In genomic region chrX:3010532-3010931, GRCh38 we compare ENCODE assay signal across 37 cellular contexts. TPM values are rescaled to one million over a fixed set of nuclear protein-coding genes. Genes with fewer than 3 reads are reported as not detected.
"Had no signal": no experiment of that assay in that cellular context is flagged by ENCODE, and none has a peak within 500 bp of the region (broad histone marks: within the 10 kb centered on the region; RNA-seq: fewer than 3 reads in every experiment).

No MANE protein-coding gene starts in this region.

- ATAC-seq: activated CD4-positive, alpha-beta T cell treated with anti-CD3 and anti-CD28 coated beads for 36 hours; activated CD8-positive, alpha-beta memory T cell treated with anti-CD3 and anti-CD28 coated beads, Interleukin-2, amount 10 ng/mL, durations not matched to agents 7 days and 5 days; activated CD8-positive, alpha-beta T cell treated with anti-CD3 and anti-CD28 coated beads, Interleukin-2, amount 10 ng/mL, durations not matched to agents 7 days and 5 days; activated naive CD4-positive, alpha-beta T cell treated with anti-CD3 and anti-CD28 coated beads, Interleukin-2, amount 50 U/mL, for 72 hours had no signal

- H3K27me3 Mint-ChIP-seq: activated CD4-positive, alpha-beta memory T cell treated with anti-CD3 and anti-CD28 coated beads, Interleukin-2, amount 10 ng/mL, durations not matched to agents 7 days and 5 days; activated CD4-positive, alpha-beta T cell treated with anti-CD3 and anti-CD28 coated beads for 36 hours; activated CD4-positive, alpha-beta T cell treated with anti-CD3 and anti-CD28 coated beads, Interleukin-2, amount 10 ng/mL, durations not matched to agents 7 days and 5 days; activated CD8-positive, alpha-beta memory T cell treated with anti-CD3 and anti-CD28 coated beads, Interleukin-2, amount 10 ng/mL, durations not matched to agents 7 days and 5 days had no signal

- FAIRE-seq: bronchial epithelial cell, TTC549 had no signal

- H3K4me3 ChIP-seq: adrenal gland, cardiac muscle cell had no signal

- H3K9me3 Mint-ChIP-seq: central memory CD8-positive, alpha-beta T cell had no signal

- H3K27ac Mint-ChIP-seq: activated B cell treated with CpG ODN at 0.5 μM for 24 hours; activated CD4-positive, alpha-beta memory T cell treated with anti-CD3 and anti-CD28 coated beads, Interleukin-2, amount 10 ng/mL, durations not matched to agents 7 days and 5 days; activated CD4-positive, alpha-beta T cell treated with anti-CD3 and anti-CD28 coated beads for 36 hours; activated CD4-positive, alpha-beta T cell treated with anti-CD3 and anti-CD28 coated beads, Interleukin-2, amount 10 ng/mL, durations not matched to agents 7 days and 5 days; activated CD8-positive, alpha-beta memory T cell treated with anti-CD3 and anti-CD28 coated beads, Interleukin-2, amount 10 ng/mL, durations not matched to agents 7 days and 5 days; activated CD8-positive, alpha-beta T cell treated with anti-CD3 and anti-CD28 coated beads, Interleukin-2, amount 10 ng/mL, durations not matched to agents 7 days and 5 days; activated naive CD4-positive, alpha-beta T cell treated with anti-CD3 and anti-CD28 coated beads for 36 hours; activated naive CD4-positive, alpha-beta T cell treated with anti-CD3 and anti-CD28 coated beads, Interleukin-2, amount 50 U/mL, for 72 hours; activated naive CD8-positive, alpha-beta T cell treated with anti-CD3 and anti-CD28 coated beads for 36 hours; activated T-cell treated with anti-CD3 and anti-CD28 coated beads, Interleukin-2, amount 50 U/mL, for 24 hours; activated T-helper 2 cell treated with anti-CD3 and anti-CD28 coated beads, Interferon-gamma antibody, Interleukin-2, Interleukin-4, amounts not matched to agents 10 μg/mL and 5 μg/mL and 100 μg/mL, durations not matched to agents 14 hours and 24 hours and 36 hours; brain; T-helper 1 cell treated with Interleukin-12 subunit alpha and Interleukin-12 subunit beta and Interleukin-4 antibody, amounts not matched to agents 30 μg/mL and 1 μg/mL, for 36 hours; T-helper 2 cell treated with Interferon-gamma antibody and Interleukin-4, amounts not matched to agents 5 μg/mL and 100 μg/mL, for 36 hours had no signal

- DNase-seq: activated B cell treated with CpG ODN at 0.5 μM for 24 hours; activated CD4-positive, alpha-beta memory T cell treated with anti-CD3 and anti-CD28 coated beads, Interleukin-2, amount 10 ng/mL, durations not matched to agents 7 days and 5 days; activated CD4-positive, alpha-beta T cell treated with anti-CD3 and anti-CD28 coated beads for 1 hour; activated CD4-positive, alpha-beta T cell treated with anti-CD3 and anti-CD28 coated beads for 36 hours; activated CD4-positive, alpha-beta T cell treated with anti-CD3 and anti-CD28 coated beads for 48 hours; activated CD4-positive, alpha-beta T cell treated with anti-CD3 and anti-CD28 coated beads, Interleukin-2, amount 10 ng/mL, durations not matched to agents 7 days and 5 days; activated CD4-positive, alpha-beta T cell treated with anti-CD3 and anti-CD28 coated beads, Interleukin-2, amount 50 U/mL, for 48 hours; activated CD8-positive, alpha-beta memory T cell treated with anti-CD3 and anti-CD28 coated beads for 24 hours; activated CD8-positive, alpha-beta memory T cell treated with anti-CD3 and anti-CD28 coated beads, Interleukin-2, amount 10 ng/mL, durations not matched to agents 7 days and 5 days; activated CD8-positive, alpha-beta memory T cell treated with anti-CD3 and anti-CD28 coated beads, Interleukin-2, amount 50 U/mL, for 48 hours; activated CD8-positive, alpha-beta T cell treated with anti-CD3 and anti-CD28 coated beads, Interleukin-2, amount 10 ng/mL, durations not matched to agents 7 days and 5 days; activated effector memory CD4-positive, alpha-beta T cell treated with Interleukin-2 at 50 U/mL for 16 hours; activated gamma-delta T cell; activated naive CD4-positive, alpha-beta T cell treated with anti-CD3 and anti-CD28 coated beads for 36 hours; activated naive CD4-positive, alpha-beta T cell treated with anti-CD3 and anti-CD28 coated beads, Interleukin-2, amount 50 U/mL, for 16 hours; activated naive CD8-positive, alpha-beta T cell treated with anti-CD3 and anti-CD28 coated beads for 36 hours; activated T-cell treated with anti-CD3 and anti-CD28 coated beads, Interleukin-2, amount 50 U/mL, for 24 hours; activated T-cell treated with anti-CD3 and anti-CD28 coated beads, Interleukin-2, amount 50 U/mL, for 48 hours; adrenal gland; amniotic stem cell; aorta; caudate nucleus; cerebellar nuclear complex; T-helper 1 cell; T-helper 2 cell; T-helper 9 cell had no signal

- H3K27me3 ChIP-seq: adrenal gland, cardiac muscle cell had no signal

- H3K9me3 ChIP-seq: adrenal gland had no signal

- H3K36me3 Mint-ChIP-seq: activated CD8-positive, alpha-beta memory T cell treated with anti-CD3 and anti-CD28 coated beads, Interleukin-2, amount 10 ng/mL, durations not matched to agents 7 days and 5 days; activated naive CD8-positive, alpha-beta T cell treated with anti-CD3 and anti-CD28 coated beads for 36 hours; brain had no signal

- H3K4me3 Mint-ChIP-seq: activated B cell treated with CpG ODN at 0.5 μM for 24 hours; activated CD4-positive, alpha-beta memory T cell treated with anti-CD3 and anti-CD28 coated beads, Interleukin-2, amount 10 ng/mL, durations not matched to agents 7 days and 5 days; activated CD4-positive, alpha-beta T cell treated with anti-CD3 and anti-CD28 coated beads for 36 hours; activated CD4-positive, alpha-beta T cell treated with anti-CD3 and anti-CD28 coated beads, Interleukin-2, amount 10 ng/mL, durations not matched to agents 7 days and 5 days; activated CD8-positive, alpha-beta memory T cell treated with anti-CD3 and anti-CD28 coated beads, Interleukin-2, amount 10 ng/mL, durations not matched to agents 7 days and 5 days; activated CD8-positive, alpha-beta T cell treated with anti-CD3 and anti-CD28 coated beads, Interleukin-2, amount 10 ng/mL, durations not matched to agents 7 days and 5 days; activated naive CD4-positive, alpha-beta T cell treated with anti-CD3 and anti-CD28 coated beads for 36 hours; activated naive CD8-positive, alpha-beta T cell treated with anti-CD3 and anti-CD28 coated beads for 36 hours; activated T-cell treated with anti-CD3 and anti-CD28 coated beads, Interleukin-2, amount 50 U/mL, for 24 hours; brain; central memory CD8-positive, alpha-beta T cell; T-helper 1 cell treated with Interleukin-12 subunit alpha and Interleukin-12 subunit beta and Interleukin-4 antibody, amounts not matched to agents 30 μg/mL and 1 μg/mL, for 36 hours; T-helper 2 cell treated with Interferon-gamma antibody and Interleukin-4, amounts not matched to agents 5 μg/mL and 100 μg/mL, for 36 hours had no signal

- H3K4me1 ChIP-seq: adrenal gland had no signal

- H3K4me1 Mint-ChIP-seq: activated B cell treated with CpG ODN at 0.5 μM for 24 hours; activated CD4-positive, alpha-beta memory T cell treated with anti-CD3 and anti-CD28 coated beads, Interleukin-2, amount 10 ng/mL, durations not matched to agents 7 days and 5 days; activated CD4-positive, alpha-beta T cell treated with anti-CD3 and anti-CD28 coated beads for 36 hours; activated CD4-positive, alpha-beta T cell treated with anti-CD3 and anti-CD28 coated beads, Interleukin-2, amount 10 ng/mL, durations not matched to agents 7 days and 5 days; activated CD8-positive, alpha-beta memory T cell treated with anti-CD3 and anti-CD28 coated beads, Interleukin-2, amount 10 ng/mL, durations not matched to agents 7 days and 5 days; activated naive CD8-positive, alpha-beta T cell treated with anti-CD3 and anti-CD28 coated beads for 36 hours; brain; central memory CD8-positive, alpha-beta T cell had no signal

- H3K36me3 ChIP-seq: adrenal gland, cardiac muscle cell had no signal

- H3K27ac ChIP-seq: adrenal gland, cardiac muscle cell, VCaP had no signal

RNA-seq across cellular contexts. Expression of gene ARSH, which starts 4.2 kb away (rescaled TPM):
- total RNA-seq: activated B cell treated with CpG ODN at 0.5 μM for 24 hours; activated CD4-positive, alpha-beta memory T cell treated with anti-CD3 and anti-CD28 coated beads, Interleukin-2, amount 10 ng/mL, durations not matched to agents 7 days and 5 days; activated CD4-positive, alpha-beta T cell treated with anti-CD3 and anti-CD28 coated beads for 36 hours; activated CD4-positive, alpha-beta T cell treated with anti-CD3 and anti-CD28 coated beads, Interleukin-2, amount 10 ng/mL, durations not matched to agents 7 days and 5 days; activated CD8-positive, alpha-beta memory T cell treated with anti-CD3 and anti-CD28 coated beads, Interleukin-2, amount 10 ng/mL, durations not matched to agents 7 days and 5 days; activated CD8-positive, alpha-beta T cell treated with anti-CD3 and anti-CD28 coated beads, Interleukin-2, amount 10 ng/mL, durations not matched to agents 7 days and 5 days; activated naive CD4-positive, alpha-beta T cell treated with anti-CD3 and anti-CD28 coated beads for 36 hours; activated naive CD4-positive, alpha-beta T cell treated with anti-CD3 and anti-CD28 coated beads, Interleukin-2, amount 50 U/mL, for 72 hours; activated naive CD8-positive, alpha-beta T cell treated with anti-CD3 and anti-CD28 coated beads for 36 hours; activated T-helper 2 cell treated with anti-CD3 and anti-CD28 coated beads, Interferon-gamma antibody, Interleukin-2, Interleukin-4, amounts not matched to agents 10 μg/mL and 5 μg/mL and 100 μg/mL, durations not matched to agents 14 hours and 24 hours and 36 hours; adrenal gland; aorta; bronchial epithelial cell; cardiac muscle cell had no signal
- polyA plus RNA-seq: adrenal gland, aorta, cardiac muscle cell had no signal

RNA-seq across cellular contexts. Expression of gene ARSF, which starts 30.7 kb away (rescaled TPM):
- total RNA-seq: activated B cell treated with CpG ODN at 0.5 μM for 24 hours; activated CD4-positive, alpha-beta memory T cell treated with anti-CD3 and anti-CD28 coated beads, Interleukin-2, amount 10 ng/mL, durations not matched to agents 7 days and 5 days; activated CD4-positive, alpha-beta T cell treated with anti-CD3 and anti-CD28 coated beads for 36 hours; activated CD4-positive, alpha-beta T cell treated with anti-CD3 and anti-CD28 coated beads, Interleukin-2, amount 10 ng/mL, durations not matched to agents 7 days and 5 days; activated CD8-positive, alpha-beta memory T cell treated with anti-CD3 and anti-CD28 coated beads, Interleukin-2, amount 10 ng/mL, durations not matched to agents 7 days and 5 days; activated CD8-positive, alpha-beta T cell treated with anti-CD3 and anti-CD28 coated beads, Interleukin-2, amount 10 ng/mL, durations not matched to agents 7 days and 5 days; activated naive CD4-positive, alpha-beta T cell treated with anti-CD3 and anti-CD28 coated beads for 36 hours; activated naive CD4-positive, alpha-beta T cell treated with anti-CD3 and anti-CD28 coated beads, Interleukin-2, amount 50 U/mL, for 72 hours; activated naive CD8-positive, alpha-beta T cell treated with anti-CD3 and anti-CD28 coated beads for 36 hours; activated T-helper 2 cell treated with anti-CD3 and anti-CD28 coated beads, Interferon-gamma antibody, Interleukin-2, Interleukin-4, amounts not matched to agents 10 μg/mL and 5 μg/mL and 100 μg/mL, durations not matched to agents 14 hours and 24 hours and 36 hours; aorta; bronchial epithelial cell; cardiac muscle cell; chondrocyte had no signal
- polyA plus RNA-seq: aorta, cardiac muscle cell had no signal
